Comparison of ENCODE assay signal across 2 cellular contexts in genomic region chr19:38315657-38316476, GRCh38.
TF ChIP-seq lines count a peak whose summit lies in the region.

YIF1B (minus strand) TSS chr19:38315947; CDS start chr19:38315917, 30 bp downstream.

TF ChIP-seq in IMR-90, 13 proteins besides CTCF, POLR2A, EP300 and RAD21:
- TF ChIP-seq MAZ (IDR thresholded peaks at IDR 0.05; ENCODE audit: borderline replicate concordance, low read depth, low read length) (peak; percentile 81; the same call in 1 of the 2 replicates), BHLHE40 (IDR thresholded peaks at IDR 0.05; ENCODE audit: low read depth, low read length) (peak; percentile 42; the same call in 1 of the 2 replicates), ELK1 (IDR thresholded peaks at IDR 0.05; ENCODE audit: borderline replicate concordance, low read depth, low read length) (no peak), NFE2L2 (IDR thresholded peaks at IDR 0.05; ENCODE audit: low read depth, low read length) (no peak), SMC3 (IDR thresholded peaks at IDR 0.05; ENCODE audit: low read depth, low read length) (no peak), RCOR1 (IDR thresholded peaks at IDR 0.05; ENCODE audit: insufficient replicate concordance, low read length) (no peak), CEBPB (IDR thresholded peaks at IDR 0.05; ENCODE audit: low read depth, low read length) (peak; percentile 56; the same call in 1 of the 2 replicates)

TF ChIP-seq in endothelial cell of umbilical vein, 7 proteins besides CTCF, POLR2A, EP300 and RAD21:
- TF ChIP-seq JUN (IDR thresholded peaks at IDR 0.05; ENCODE audit: borderline replicate concordance, insufficient read depth, insufficient read length, low read depth) (no peak), MYC (IDR thresholded peaks at IDR 0.05; ENCODE audit: low read depth, low read length) (no peak), FOS (IDR thresholded peaks at IDR 0.05; ENCODE audit: borderline replicate concordance, insufficient read depth, low read length) (no peak), EZH2 (IDR thresholded peaks at IDR 0.05; ENCODE audit: borderline replicate concordance, low read depth, low read length, severe bottlenecking) (no peak), GATA2 (IDR thresholded peaks at IDR 0.05; ENCODE audit: insufficient read depth, insufficient read length, low read depth, low read length) (no peak), POLR2AphosphoS5 (IDR thresholded peaks at IDR 0.05; ENCODE audit: insufficient read depth, low read depth, low read length) (peak; percentile 22), MAX (IDR thresholded peaks at IDR 0.05; ENCODE audit: insufficient read depth, insufficient read length) (no peak)
